In the genomic region with DNA sequence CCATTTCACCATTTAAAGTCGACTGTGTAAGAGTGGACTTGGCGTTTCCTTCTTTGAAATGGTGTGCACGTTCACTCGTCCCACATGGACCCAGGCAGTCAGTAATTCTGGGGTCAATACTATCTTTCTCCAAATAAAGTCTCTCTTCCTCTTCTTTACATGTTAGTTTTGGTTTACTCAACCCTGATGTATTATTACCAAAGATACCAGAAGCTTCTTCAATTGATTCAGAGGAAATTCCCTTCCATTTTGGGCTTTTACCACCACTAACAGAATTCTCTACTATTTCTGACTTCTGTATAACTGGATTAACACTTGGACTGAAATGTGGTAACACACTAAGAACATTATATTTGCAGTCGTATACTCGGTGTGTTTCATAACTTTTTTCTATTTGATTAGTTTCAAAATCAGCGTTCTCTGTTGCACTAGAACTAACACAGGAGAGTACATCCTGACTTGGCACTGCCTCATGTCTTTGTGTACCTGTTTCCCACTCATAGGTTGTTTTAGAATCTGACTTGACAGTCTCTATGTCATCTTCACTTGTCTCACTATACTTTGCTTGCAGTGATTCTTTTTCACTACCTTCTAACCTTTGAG, we compare ENCODE assay signal across 19 cellular contexts.
DNase-seq lines count a peak whose midpoint lies in the region; ATAC-seq and TF ChIP-seq lines count a peak whose summit lies in the region.
"Had no signal": no experiment of that assay in that cellular context is flagged by ENCODE, and none has a peak within 500 bp of the region (broad histone marks: within the 10 kb centered on the region; RNA-seq: fewer than 3 reads in every experiment).

No MANE protein-coding gene starts in this region.

- H3K4me3 Mint-ChIP-seq in CD8-positive, alpha-beta T cell, result no peak overlapping the region
- H3K4me3 Mint-ChIP-seq in activated B cell treated with CpG ODN at 0.5 μM for 24 hours, result no peak overlapping the region
- H3K4me3 Mint-ChIP-seq in natural killer cell treated with Interleukin-12 subunit alpha and Interleukin-12 subunit beta and Interleukin-15 and Interleukin-18, amount 100 ng/mL, for 72 hours, result peak overlapping the region; percentile 57
- H3K4me3 Mint-ChIP-seq: B cell had no signal

- H3K27me3 Mint-ChIP-seq in CD8-positive, alpha-beta T cell (ENCODE audit: low read depth), result no peaks in the 10 kb centered on the region
- no peaks in the 10 kb centered on the region for H3K27me3 Mint-ChIP-seq in activated B cell treated with CpG ODN at 0.5 μM for 24 hours
- no peaks in the 10 kb centered on the region for H3K27me3 Mint-ChIP-seq in natural killer cell treated with Interleukin-12 subunit alpha and Interleukin-12 subunit beta and Interleukin-15 and Interleukin-18, amount 100 ng/mL, for 72 hours
- H3K27me3 Mint-ChIP-seq: B cell had no signal

- POLR2A ChIA-PET in CD8-positive, alpha-beta T cell (lab: Charles Lee), result no interaction called here
- POLR2A ChIA-PET in activated B cell treated with CpG ODN at 0.5 μM for 24 hours (lab: Charles Lee), result no interaction called here

- H3K27me3 ChIP-seq in CD8-positive, alpha-beta T cell (ENCODE audit: insufficient read depth, low read length), result no peaks in the 10 kb centered on the region
- H3K27me3 ChIP-seq in smooth muscle cell (ENCODE audit: low read depth), result no peaks in the 10 kb centered on the region
- H3K27me3 ChIP-seq: uterus had no signal

- WGBS in smooth muscle cell (ENCODE audit: low lambda C conversion rate), result 98% methylated on average over 7 of the region's 7 CpGs

- peaks cover 71% of the 10 kb centered on the region for H3K36me3 Mint-ChIP-seq in CD8-positive, alpha-beta T cell
- peaks cover 67% of the 10 kb centered on the region for H3K36me3 Mint-ChIP-seq in activated B cell treated with CpG ODN at 0.5 μM for 24 hours (ENCODE audit: low read depth)
- H3K36me3 Mint-ChIP-seq in natural killer cell treated with Interleukin-12 subunit alpha and Interleukin-12 subunit beta and Interleukin-15 and Interleukin-18, amount 100 ng/mL, for 72 hours, result peaks cover 11% of the 10 kb centered on the region

- CTCF ChIA-PET in CD8-positive, alpha-beta T cell (lab: Charles Lee), result no interaction called here
- CTCF ChIA-PET in activated B cell treated with CpG ODN at 0.5 μM for 24 hours (lab: Charles Lee), result no interaction called here

- no peaks in the 10 kb centered on the region for H3K9me3 Mint-ChIP-seq in CD8-positive, alpha-beta T cell
- H3K9me3 Mint-ChIP-seq in activated B cell treated with CpG ODN at 0.5 μM for 24 hours, result no peaks in the 10 kb centered on the region
- no peaks in the 10 kb centered on the region for H3K9me3 Mint-ChIP-seq in natural killer cell treated with Interleukin-12 subunit alpha and Interleukin-12 subunit beta and Interleukin-15 and Interleukin-18, amount 100 ng/mL, for 72 hours

- DNase-seq in CD8-positive, alpha-beta T cell, result no peak
- peak; percentile 21 for DNase-seq in GM12865 (ENCODE audit: low read depth)
- no peak for DNase-seq in activated B cell treated with CpG ODN at 0.5 μM for 24 hours
- no peak for DNase-seq in natural killer cell treated with Interleukin-12 subunit alpha and Interleukin-12 subunit beta and Interleukin-15 and Interleukin-18, amount 100 ng/mL, for 72 hours (ENCODE audit: low spot score)
- DNase-seq in activated CD4-positive, CD25-positive, alpha-beta regulatory T cell (lab: John Stamatoyannopoulos, UW), result no peak
- DNase-seq in D341Med (ENCODE audit: low spot score), result no peak
- DNase-seq in smooth muscle cell (lab: John Stamatoyannopoulos, UW; ENCODE audit: unreplicated experiment), result no peak
- DNase-seq: amniotic stem cell; DMS79; HCEC 1CT; midbrain; NCI-H1417 treated with DMSO at 0.1 percent for 48 hours; stimulated activated naive CD4-positive, alpha-beta T cell treated with Interleukin-2 at 50 U/mL for 16 hours; uterus had no signal

- peak overlapping the region; percentile 10 for H3K27ac Mint-ChIP-seq in CD8-positive, alpha-beta T cell
- H3K27ac Mint-ChIP-seq in activated B cell treated with CpG ODN at 0.5 μM for 24 hours, result peak overlapping the region; percentile 47
- peak overlapping the region; percentile 61 to 92 for H3K27ac Mint-ChIP-seq in natural killer cell treated with Interleukin-12 subunit alpha and Interleukin-12 subunit beta and Interleukin-15 and Interleukin-18, amount 100 ng/mL, for 72 hours
- H3K27ac Mint-ChIP-seq: B cell had no signal

- H3K36me3 ChIP-seq in CD8-positive, alpha-beta T cell (ENCODE audit: insufficient read depth, low read length), result no peaks in the 10 kb centered on the region
- H3K36me3 ChIP-seq in smooth muscle cell (ENCODE audit: low read depth), result no peaks in the 10 kb centered on the region
- H3K36me3 ChIP-seq: uterus had no signal

- ATAC-seq in CD8-positive, alpha-beta T cell, result no peak
- no peak for ATAC-seq in activated B cell treated with CpG ODN at 0.5 μM for 24 hours (ENCODE audit: low read depth)
- ATAC-seq in natural killer cell treated with Interleukin-12 subunit alpha and Interleukin-12 subunit beta and Interleukin-15 and Interleukin-18, amount 100 ng/mL, for 72 hours, result peak; percentile 63 to 79
- ATAC-seq: K562 had no signal

- intact Hi-C loops in CD8-positive, alpha-beta T cell (cut with DNase I, micrococcal nuclease), result no loop called here
- intact Hi-C loops in activated B cell treated with CpG ODN at 0.5 μM for 24 hours (cut with micrococcal nuclease), result no loop called here

- peaks cover 57% of the 10 kb centered on the region for H3K79me2 ChIP-seq in smooth muscle cell (ENCODE audit: low read depth)

- TF ChIP-seq CTCF in CD8-positive, alpha-beta T cell (IDR thresholded peaks at IDR 0.05), result no peak
- TF ChIP-seq CTCF in GM12865 (IDR thresholded peaks at IDR 0.05; ENCODE audit: insufficient read depth, low read depth, low read length, missing control alignments) (no peak), activated B cell treated with CpG ODN at 0.5 μM for 24 hours (IDR thresholded peaks at IDR 0.05) (no peak), smooth muscle cell (IDR thresholded peaks at IDR 0.05; ENCODE audit: borderline replicate concordance, insufficient read depth, poor library complexity, severe bottlenecking) (no peak)

- H3K9me3 ChIP-seq in CD8-positive, alpha-beta T cell (ENCODE audit: low read length), result no peaks in the 10 kb centered on the region
- no peaks in the 10 kb centered on the region for H3K9me3 ChIP-seq in smooth muscle cell (replicated peaks; ENCODE audit: low read depth)
- H3K9me3 ChIP-seq: uterus had no signal

- no peak overlapping the region for H3K27ac ChIP-seq in CD8-positive, alpha-beta T cell (ENCODE audit: low read depth, low read length)
- H3K27ac ChIP-seq in smooth muscle cell (ENCODE audit: low read depth), result no peak overlapping the region
- H3K27ac ChIP-seq: epithelial cell of prostate, SK-N-MC, skin epidermis, uterus had no signal

- H4K20me1 ChIP-seq in smooth muscle cell (ENCODE audit: low read depth), result peaks cover 93% of the 10 kb centered on the region

- peaks cover 47% of the 10 kb centered on the region for H3K4me1 Mint-ChIP-seq in CD8-positive, alpha-beta T cell (ENCODE audit: low read depth)
- H3K4me1 Mint-ChIP-seq in activated B cell treated with CpG ODN at 0.5 μM for 24 hours, result peaks cover 22% of the 10 kb centered on the region
- peaks cover 54 to 59% of the 10 kb centered on the region in 2 donors for H3K4me1 Mint-ChIP-seq in natural killer cell treated with Interleukin-12 subunit alpha and Interleukin-12 subunit beta and Interleukin-15 and Interleukin-18, amount 100 ng/mL, for 72 hours (ENCODE audit: low read depth in 2 of 2)

- H3K4me1 ChIP-seq in CD8-positive, alpha-beta T cell (ENCODE audit: insufficient read depth, low read length), result no peaks in the 10 kb centered on the region
- H3K4me1 ChIP-seq in smooth muscle cell (ENCODE audit: low read depth), result no peaks in the 10 kb centered on the region
- H3K4me1 ChIP-seq: uterus had no signal

- no peaks in the 10 kb centered on the region for H3F3A ChIP-seq in smooth muscle cell (ENCODE audit: low read depth)

- H3K4me3 ChIP-seq in CD8-positive, alpha-beta T cell (ENCODE audit: low read depth, low read length), result no peak overlapping the region
- no peak overlapping the region for H3K4me3 ChIP-seq in GM12865 (ENCODE audit: low read depth, low read length)
- no peak overlapping the region for H3K4me3 ChIP-seq in smooth muscle cell
- H3K4me3 ChIP-seq: K562, SK-N-MC, skin epidermis, uterus had no signal

- no peak overlapping the region for H3K4me2 ChIP-seq in smooth muscle cell

- H2AFZ ChIP-seq in smooth muscle cell (ENCODE audit: low read depth), result no peak overlapping the region

- H3K9ac ChIP-seq in smooth muscle cell (ENCODE audit: low read depth), result no peak overlapping the region

Comparison
In these comparisons a context has a peak if more than half of its experiments do, and no peak if none do; other contexts are left out.
1. ATAC-seq: peak in natural killer cell treated with Interleukin-12 subunit alpha and Interleukin-12 subunit beta and Interleukin-15 and Interleukin-18, amount 100 ng/mL, for 72 hours (2 of 2); none in CD8-positive, alpha-beta T cell (single experiment) and activated B cell treated with CpG ODN at 0.5 μM for 24 hours (single experiment).
2. H3K27ac Mint-ChIP-seq: peak in every context shown above with its lines; median percentile 76 in natural killer cell treated with Interleukin-12 subunit alpha and Interleukin-12 subunit beta and Interleukin-15 and Interleukin-18, amount 100 ng/mL, for 72 hours; 47 in activated B cell treated with CpG ODN at 0.5 μM for 24 hours; 10 in CD8-positive, alpha-beta T cell.